8 cellular contexts compared by ENCODE assay signal in the genomic region with DNA sequence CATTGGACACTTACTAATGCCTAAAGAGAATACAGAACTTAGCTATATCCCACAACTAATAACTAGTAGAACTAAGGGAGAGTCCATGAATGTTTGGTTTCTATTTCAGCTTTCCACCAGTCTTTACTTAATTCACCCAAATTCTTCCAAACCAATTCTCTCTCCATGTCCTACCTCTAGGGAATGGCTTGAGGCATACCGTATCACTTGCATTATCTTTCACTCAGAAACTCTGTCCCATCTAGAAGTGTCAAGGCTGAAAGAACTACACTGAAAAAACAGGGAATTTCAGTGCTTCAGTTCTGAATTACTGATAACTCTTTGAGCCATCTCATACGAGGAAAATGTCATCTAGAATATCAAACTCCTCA. TPM values are rescaled to one million over a fixed set of nuclear protein-coding genes. Genes with fewer than 3 reads are reported as not detected.
A peak's percentile ranks its signal among the peaks of the same experiment; 100 is the strongest.
DNase-seq lines count a peak whose midpoint lies in the region; ATAC-seq and TF ChIP-seq lines count a peak whose summit lies in the region.

No MANE protein-coding gene starts in this region.

- no peak for ATAC-seq in naive thymus-derived CD8-positive, alpha-beta T cell
- no peak for ATAC-seq in GM18520 (IDR thresholded peaks at IDR 0.05; ENCODE audit: unreplicated experiment)

- no peaks in the 10 kb centered on the region for H3K9me3 Mint-ChIP-seq in CD14-positive monocyte
- no peaks in the 10 kb centered on the region for H3K9me3 Mint-ChIP-seq in naive thymus-derived CD8-positive, alpha-beta T cell

- peak overlapping the region; percentile 91 to 97 (median 94) for H3K27ac Mint-ChIP-seq in CD14-positive monocyte
- H3K27ac Mint-ChIP-seq in naive thymus-derived CD8-positive, alpha-beta T cell, result peak overlapping the region; percentile 75 to 95 (median 91)

- peak overlapping the region; percentile 97 for H3K9ac ChIP-seq in HUES64 (ENCODE audit: low read depth, low read length)

- H3K4me3 Mint-ChIP-seq in CD14-positive monocyte, result peak overlapping the region; percentile 88 to 91
- H3K4me3 Mint-ChIP-seq in naive thymus-derived CD8-positive, alpha-beta T cell, result peak overlapping the region; percentile 90 to 97 (median 94)

- POLR2A ChIA-PET in naive thymus-derived CD8-positive, alpha-beta T cell (lab: Charles Lee), result interaction anchor here (0.6 to 2.1 kb wide), 4 partner anchors 10 to 297 kb away, joined by 3 to 7 read pairs (median 4); a partner anchor contains a TSS

- no peaks in the 10 kb centered on the region for H3K27me3 Mint-ChIP-seq in CD14-positive monocyte (ENCODE audit: low read depth in 3 of 3)
- H3K27me3 Mint-ChIP-seq in naive thymus-derived CD8-positive, alpha-beta T cell, result no peaks in the 10 kb centered on the region

- peaks cover 24% of the 10 kb centered on the region for H3K4me1 Mint-ChIP-seq in CD14-positive monocyte
- peaks cover 20 to 47% (median 39%) of the 10 kb centered on the region in 4 donors for H3K4me1 Mint-ChIP-seq in naive thymus-derived CD8-positive, alpha-beta T cell

- 7% methylated on average over 2 of the region's 2 CpGs for WGBS in HUES64

- H3K4me3 ChIP-seq in HUES64 (ENCODE audit: low read length), result peak overlapping the region; percentile 90
- H3K4me3 ChIP-seq in coronary artery, result peak overlapping the region; percentile 98

- no peaks in the 10 kb centered on the region for H3K9me3 ChIP-seq in HUES64 (ENCODE audit: insufficient read depth, low read depth, low read length)

- no peaks in the 10 kb centered on the region for H3K4me1 ChIP-seq in HUES64 (ENCODE audit: insufficient read depth, low read length)

- H3K27ac ChIP-seq in HUES64 (ENCODE audit: low read depth, low read length), result peak overlapping the region; percentile 93; the same call in 1 of the 2 replicates
- peak overlapping the region; percentile 74 to 95 for H3K27ac ChIP-seq in coronary artery

- peaks cover 2% of the 10 kb centered on the region; the same call in 1 of the 2 replicates for H3K36me3 ChIP-seq in HUES64 (ENCODE audit: insufficient read depth, low read length)

- H3K27me3 ChIP-seq in HUES64 (ENCODE audit: insufficient read depth, low read length), result no peaks in the 10 kb centered on the region

- DNase-seq in CD14-positive monocyte (ENCODE audit: low spot score) (no peak), coronary artery (ENCODE audit: low spot score) (no peak), NCI-H128 (lab: John Stamatoyannopoulos, UW; ENCODE audit: unreplicated experiment) (no peak), NCI-H1092 (lab: John Stamatoyannopoulos, UW) (no peak), occipital lobe (lab: John Stamatoyannopoulos, UW) (no peak)
- no peak for DNase-seq in naive thymus-derived CD8-positive, alpha-beta T cell

- TF ChIP-seq CTCF in CD14-positive monocyte (IDR thresholded peaks at IDR 0.05) (no peak), coronary artery (IDR thresholded peaks at IDR 0.05) (no peak)

- intact Hi-C loops in CD14-positive monocyte (cut with micrococcal nuclease), result no loop called here

- H3K36me3 Mint-ChIP-seq in CD14-positive monocyte, result peaks cover 9% of the 10 kb centered on the region in 2 donors
- peaks cover 3 to 11% (median 5%) of the 10 kb centered on the region in 3 donors for H3K36me3 Mint-ChIP-seq in naive thymus-derived CD8-positive, alpha-beta T cell

RNA-seq across cellular contexts. Expression of gene TMEM168, which starts 0.8 kb away (rescaled TPM):
- 10 to 100 TPM in 1 of 2 donors, 1 to 10 TPM in 1; 7.0 to 14.7 TPM for polyA plus RNA-seq in CD14-positive monocyte
- 9.9 TPM for polyA plus RNA-seq in HUES64 (2013, experiment 1 of 2)
- 10.1 TPM for polyA plus RNA-seq in HUES64 (2013, experiment 2 of 2)
- total RNA-seq in naive thymus-derived CD8-positive, alpha-beta T cell, result 10 to 100 TPM; 23.3 to 26.3 TPM
- 1 to 10 TPM; 3.4 to 5.0 (median 4.4) TPM for polyA plus RNA-seq in naive thymus-derived CD8-positive, alpha-beta T cell
- total RNA-seq in occipital lobe, result 36.3 TPM
